In genomic region chr22:45127866-45128265, GRCh38 we compare ENCODE assay signal across 16 cellular contexts. TPM values are rescaled to one million over a fixed set of nuclear protein-coding genes. Genes with fewer than 3 reads are reported as not detected.
DNase-seq lines count a peak whose midpoint lies in the region; ATAC-seq, FAIRE-seq and TF ChIP-seq lines count a peak whose summit lies in the region.
"Had no signal": no experiment of that assay in that cellular context is flagged by ENCODE, and none has a peak within 500 bp of the region (broad histone marks: within the 10 kb centered on the region; RNA-seq: fewer than 3 reads in every experiment).

No MANE protein-coding gene starts in this region.

- H3K79me2 ChIP-seq in keratinocyte (ENCODE audit: control insufficient read depth, insufficient read depth, low read length), result no peaks in the 10 kb centered on the region

- no peaks in the 10 kb centered on the region for H3K9me3 ChIP-seq in keratinocyte (ENCODE audit: control insufficient read depth, low read depth, low read length)
- H3K9me3 ChIP-seq: mucosa of descending colon, upper lobe of left lung had no signal

- TF ChIP-seq CTCF in bronchial epithelial cell (IDR thresholded peaks at IDR 0.05; ENCODE audit: insufficient read depth, low read length, severe bottlenecking) (no peak), keratinocyte (optimal IDR thresholded peaks at IDR 0.05 in 1 of 3, IDR thresholded peaks at IDR 0.05 in 1 of 3, conservative IDR thresholded peaks at IDR 0.05 in 1 of 3; ENCODE audit: extremely low read depth in 1 of 3, insufficient read depth in 2 of 3, low read length in 3 of 3) (no peak)

- no peaks in the 10 kb centered on the region for H3K9me1 ChIP-seq in keratinocyte (ENCODE audit: control insufficient read depth, extremely low read depth, insufficient read depth, low read length)

- dilution Hi-C loops in keratinocyte (cut with MboI; ENCODE audit: extremely low pct_ligation_motif_present, low sequenced_read_pairs), result no loop called here

- H3K36me3 ChIP-seq in bronchial epithelial cell (ENCODE audit: control insufficient read depth, insufficient read depth, low read length) (peaks cover 1% of the 10 kb centered on the region), keratinocyte (ENCODE audit: control insufficient read depth in 2 of 2, extremely low read depth in 1 of 2, insufficient read depth in 2 of 2, low read length in 2 of 2) (peaks cover 4 to 5% of the 10 kb centered on the region in 2 experiments)

- H3K9ac ChIP-seq in keratinocyte (ENCODE audit: control insufficient read depth, extremely low read depth, insufficient read depth, low read length), result no peak overlapping the region

- DNase-seq in AG20443 (ENCODE audit: low spot score) (peak; percentile 48), HS-27A (ENCODE audit: low read depth) (peak; percentile 29), bronchial epithelial cell (ENCODE audit: low read depth) (peak; percentile 25), keratinocyte (ENCODE audit: low read depth, low spot score) (peak; percentile 5), HuH-7 (ENCODE audit: low spot score) (no peak), NCI-H1694 (lab: John Stamatoyannopoulos, UW) (no peak), NCI-H446 (lab: John Stamatoyannopoulos, UW) (no peak)
- DNase-seq: C1 segment of cervical spinal cord, caudate nucleus, glutamatergic neuron, mucosa of descending colon, small intestine, upper lobe of left lung had no signal

- H3K27me3 ChIP-seq in bronchial epithelial cell (ENCODE audit: control insufficient read depth, insufficient read depth, low read length) (peaks cover 1% of the 10 kb centered on the region), keratinocyte (ENCODE audit: control insufficient read depth, extremely low read depth, insufficient read depth, low read length) (peaks cover 6% of the 10 kb centered on the region)
- H3K27me3 ChIP-seq: upper lobe of left lung had no signal

- H3K27ac ChIP-seq in keratinocyte (ENCODE audit: control insufficient read depth, insufficient read depth, low read length), result no peak overlapping the region
- H3K27ac ChIP-seq: upper lobe of left lung had no signal

- H3K4me2 ChIP-seq in keratinocyte (ENCODE audit: control insufficient read depth, extremely low read depth, insufficient read depth, low read depth, low read length), result no peak overlapping the region

- FAIRE-seq in bronchial epithelial cell (lab: Jason Lieb, UNC), result no peak
- no peak for FAIRE-seq in keratinocyte (lab: Jason Lieb, UNC)
- FAIRE-seq: islet of Langerhans, small intestine had no signal

- H4K20me1 ChIP-seq in keratinocyte (ENCODE audit: control insufficient read depth, extremely low read depth, insufficient read depth, low read length), result no peaks in the 10 kb centered on the region

- H3K4me3 ChIP-seq in bronchial epithelial cell (ENCODE audit: low read depth, low read length) (no peak overlapping the region), keratinocyte (ENCODE audit: control insufficient read depth in 2 of 3, extremely low read depth in 1 of 3, insufficient read depth in 2 of 3, low read depth in 1 of 3, low read length in 3 of 3) (no peak overlapping the region)
- H3K4me3 ChIP-seq: mucosa of descending colon, upper lobe of left lung had no signal

- no peak for ATAC-seq in HG02884 (IDR thresholded peaks at IDR 0.05; ENCODE audit: unreplicated experiment)
- ATAC-seq: mucosa of descending colon; stimulated activated memory B cell treated with anti-CD40 and anti-IgM and Interleukin-4, amounts not matched to agents 10 μg/mL and 1 μg/mL and 100 μg/mL, for 72 hours had no signal

- H3K4me1 ChIP-seq in keratinocyte (ENCODE audit: control insufficient read depth, extremely low read depth, insufficient read depth, low read length), result peaks cover 8% of the 10 kb centered on the region
- H3K4me1 ChIP-seq: upper lobe of left lung had no signal

- H2AFZ ChIP-seq in keratinocyte (ENCODE audit: control insufficient read depth, low read length), result no peak overlapping the region

RNA-seq across cellular contexts. Expression of gene NUP50, which starts 35.9 kb away (rescaled TPM):
- total RNA-seq in bronchial epithelial cell, result 66.6 and 74.2 TPM in 2 replicates
- 21.0 to 36.2 TPM (median 28.1 TPM) in 3 replicates for polyA plus RNA-seq in keratinocyte
- 88.9 TPM for polyA plus RNA-seq in keratinocyte (2011; ENCODE audit: low read depth)
- 10.5 and 16.6 TPM in 2 replicates for polyA plus RNA-seq in keratinocyte (2011; cell fraction: cytosol; rRNA removed)
- polyA plus RNA-seq in keratinocyte (2011; cell fraction: nucleus; rRNA removed), result 24.8 and 26.7 TPM in 2 replicates
- 37.9 and 38.7 TPM in 2 replicates for polyA plus RNA-seq in keratinocyte (2012; ENCODE audit: low replicate concordance)
- 20.0 to 43.6 TPM (median 34.1 TPM) in 3 replicates for polyA minus RNA-seq in keratinocyte
- polyA minus RNA-seq in keratinocyte (2011; cell fraction: cytosol; rRNA and poly(A)+ RNA removed), result 9.2 TPM
- 16.6 and 22.3 TPM in 2 replicates for polyA minus RNA-seq in keratinocyte (2011; cell fraction: nucleus; rRNA and poly(A)+ RNA removed)

Comparison
In these comparisons a context has a peak if more than half of its experiments do, and no peak if none do; other contexts are left out.
1. DNase-seq: peak in AG20443 (single experiment), HS-27A (single experiment), bronchial epithelial cell (single experiment) and keratinocyte (single experiment); none in HuH-7 (single experiment), NCI-H1694 (single experiment) and NCI-H446 (0 of 2).